ENCODE assay signal across 1 cellular context in genomic region chr7:7154355-7154754, GRCh38.
TF ChIP-seq lines count a peak whose summit lies in the region.

No MANE protein-coding gene starts in this region.

TF ChIP-seq in HepG2, 621 proteins besides CTCF, POLR2A, EP300 and RAD21 (continued from another document):
- TF ChIP-seq ZSCAN5A (CRISPR knock-in tag; IDR thresholded peaks at IDR 0.05; ENCODE audit: borderline replicate concordance) = peak; percentile 90; the same call in 1 of the 2 replicates
- TF ChIP-seq, protein P1, sequence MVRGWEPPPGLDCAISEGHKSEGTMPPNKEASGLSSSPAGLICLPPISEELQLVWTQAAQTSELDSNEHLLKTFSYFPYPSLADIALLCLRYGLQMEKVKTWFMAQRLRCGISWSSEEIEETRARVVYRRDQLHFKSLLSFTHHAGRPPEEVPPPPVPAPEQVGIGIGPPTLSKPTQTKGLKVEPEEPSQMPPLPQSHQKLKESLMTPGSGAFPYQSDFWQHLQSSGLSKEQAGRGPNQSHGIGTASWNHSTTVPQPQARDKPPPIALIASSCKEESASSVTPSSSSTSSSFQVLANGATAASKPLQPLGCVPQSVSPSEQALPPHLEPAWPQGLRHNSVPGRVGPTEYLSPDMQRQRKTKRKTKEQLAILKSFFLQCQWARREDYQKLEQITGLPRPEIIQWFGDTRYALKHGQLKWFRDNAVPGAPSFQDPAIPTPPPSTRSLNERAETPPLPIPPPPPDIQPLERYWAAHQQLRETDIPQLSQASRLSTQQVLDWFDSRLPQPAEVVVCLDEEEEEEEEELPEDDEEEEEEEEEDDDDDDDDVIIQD (CRISPR knock-in tag; IDR thresholded peaks at IDR 0.05; ENCODE audit: low read depth) = peak; percentile 34; the same call in 1 of the 2 replicates
- TF ChIP-seq ZMYM4 (CRISPR knock-in tag; IDR thresholded peaks at IDR 0.05) = peak; percentile 82
- 0 out of 2 replicates have a peak, but pooled peaks have one; percentile 21 for TF ChIP-seq ZMYM2 (CRISPR knock-in tag; IDR thresholded peaks at IDR 0.05)
- TF ChIP-seq ARID5B (CRISPR knock-in tag; IDR thresholded peaks at IDR 0.05) = peak; percentile 39
